ENCODE assay signal across 7 cellular contexts in the genomic region with DNA sequence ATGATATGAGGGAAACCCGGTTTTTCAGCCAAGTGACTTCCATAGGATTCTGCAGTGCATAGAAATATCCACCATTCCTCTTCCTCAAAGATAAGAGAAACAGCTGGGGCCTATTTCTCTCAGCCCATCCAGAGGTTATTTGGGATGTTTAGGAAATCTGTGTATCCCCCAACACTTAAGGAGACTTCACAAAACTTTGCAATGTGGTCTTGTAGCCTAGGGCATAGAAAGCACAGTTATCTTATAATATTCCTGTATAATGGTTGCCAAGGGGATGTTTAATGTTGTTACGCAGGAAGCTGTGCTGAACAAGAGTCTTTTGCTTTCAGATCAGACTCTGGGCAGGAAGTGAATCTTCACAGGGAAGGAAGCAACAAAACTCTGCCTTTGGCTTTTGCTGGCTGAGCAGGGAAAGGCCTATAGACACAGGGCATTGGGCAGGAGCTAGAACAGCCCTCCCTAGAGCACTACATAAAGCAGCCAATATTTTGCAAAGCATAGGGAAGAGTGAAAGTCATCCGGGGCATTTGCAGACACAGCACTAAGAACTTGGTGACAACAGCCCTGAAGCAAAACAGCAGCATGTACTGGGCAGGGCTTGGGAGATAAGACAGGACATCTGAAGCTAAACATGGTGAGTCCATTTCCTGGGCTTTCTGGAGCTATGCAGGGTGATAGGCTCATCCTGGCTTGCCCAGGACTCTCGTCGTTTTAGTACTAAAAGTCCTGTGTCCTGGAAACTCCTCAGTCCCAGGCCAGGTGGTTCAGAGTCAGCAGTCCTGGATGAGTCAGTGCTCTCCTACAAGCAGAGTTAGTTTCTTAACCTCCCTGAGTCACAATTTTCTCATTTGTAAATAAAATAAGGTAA. TPM values are rescaled to one million over a fixed set of nuclear protein-coding genes. Genes with fewer than 3 reads are reported as not detected.
DNase-seq lines count a peak whose midpoint lies in the region; ATAC-seq and TF ChIP-seq lines count a peak whose summit lies in the region.

No MANE protein-coding gene starts in this region.

- in situ Hi-C loops in astrocyte of the cerebellum (cut with HindIII; ENCODE audit: low sequenced_read_pairs) = loop anchor here (25.0 kb wide), 1 partner anchor 179 kb away; a partner anchor contains a TSS

- peak overlapping the region; percentile 12 for H3K9ac ChIP-seq in NT2/D1 (ENCODE audit: insufficient read length, low read depth)

- peak; percentile 78 for DNase-seq in H4 (ENCODE audit: low spot score)
- no peak for DNase-seq in NT2/D1 (ENCODE audit: low read depth, low spot score)
- DNase-seq in astrocyte of the cerebellum (ENCODE audit: low read depth) = peak; percentile 51
- DNase-seq in suprapubic skin (ENCODE audit: low spot score in 2 of 2) = no peak

- peaks cover 18% of the 10 kb centered on the region for H3K27me3 ChIP-seq in NT2/D1 (ENCODE audit: insufficient read depth, insufficient read length)
- H3K27me3 ChIP-seq in layer of hippocampus (ENCODE audit: control insufficient read depth, insufficient read depth, low read length) = no peaks in the 10 kb centered on the region
- peaks cover 6% of the 10 kb centered on the region for H3K27me3 ChIP-seq in suprapubic skin

- H3K9me3 ChIP-seq in NT2/D1 (ENCODE audit: insufficient read depth, low read length) = peaks cover 35% of the 10 kb centered on the region; the same call in 1 of the 2 replicates
- H3K9me3 ChIP-seq in suprapubic skin = no peaks in the 10 kb centered on the region

- TF ChIP-seq POLR2A in suprapubic skin (IDR thresholded peaks at IDR 0.05) = no peak

- H3K4me1 ChIP-seq in NT2/D1 (ENCODE audit: insufficient read depth, insufficient read length) (peaks cover 6% of the 10 kb centered on the region), suprapubic skin (peaks cover 29% of the 10 kb centered on the region)

- no peak for TF ChIP-seq CTCF in astrocyte of the cerebellum (IDR thresholded peaks at IDR 0.05; ENCODE audit: low read depth, low read length, missing control alignments)
- no peak for TF ChIP-seq CTCF in suprapubic skin (IDR thresholded peaks at IDR 0.05)

- ATAC-seq in HG02938 (IDR thresholded peaks at IDR 0.05; ENCODE audit: unreplicated experiment) (no peak), HG03460 (IDR thresholded peaks at IDR 0.05; ENCODE audit: unreplicated experiment) (no peak)

- H3K27ac ChIP-seq in layer of hippocampus (ENCODE audit: low read depth, low read length) = peak overlapping the region; percentile 43
- peak overlapping the region; percentile 81 for H3K27ac ChIP-seq in suprapubic skin

- H3K4me3 ChIP-seq in NT2/D1 (ENCODE audit: insufficient read length, low read depth) (no peak overlapping the region), astrocyte of the cerebellum (ENCODE audit: low read depth, low read length) (peak overlapping the region; percentile 10), suprapubic skin (peak overlapping the region; percentile 26)

- 37% methylated on average over 5 of the region's 5 CpGs for WGBS in suprapubic skin

- H3K36me3 ChIP-seq in NT2/D1 (ENCODE audit: insufficient read depth, insufficient read length, low read length) = no peaks in the 10 kb centered on the region
- H3K36me3 ChIP-seq in suprapubic skin = no peaks in the 10 kb centered on the region

- no peak for TF ChIP-seq EP300 in suprapubic skin (IDR thresholded peaks at IDR 0.05)

RNA-seq across cellular contexts. Expression of a gene that starts 18.7 kb away (rescaled TPM):
- total RNA-seq in H4 (2014; rRNA removed; shearing (Covaris generic)) = 0.29 and 0.89 TPM in 2 replicates
- total RNA-seq in suprapubic skin = 1 to 10 TPM in 3 of 4 donors, under 1 TPM in 1; 0.72 to 4.8 (median 2.5) TPM

RNA-seq across cellular contexts. Expression of a gene that starts 41.9 kb away (rescaled TPM):
- not detected in 2 replicates for total RNA-seq in H4 (2014; rRNA removed; shearing (Covaris generic))
- total RNA-seq in suprapubic skin = 10 to 100 TPM in 2 of 4 donors, 1 to 10 TPM in 2; 8.0 to 23.6 (median 14.4) TPM

Comparison
In these comparisons a context has a peak if more than half of its experiments do, and no peak if none do; other contexts are left out.
1. DNase-seq: peak in H4 (single experiment) and astrocyte of the cerebellum (single experiment); none in NT2/D1 (single experiment) and suprapubic skin (0 of 2).